ENCODE assay signal across 14 cellular contexts in the genomic region with DNA sequence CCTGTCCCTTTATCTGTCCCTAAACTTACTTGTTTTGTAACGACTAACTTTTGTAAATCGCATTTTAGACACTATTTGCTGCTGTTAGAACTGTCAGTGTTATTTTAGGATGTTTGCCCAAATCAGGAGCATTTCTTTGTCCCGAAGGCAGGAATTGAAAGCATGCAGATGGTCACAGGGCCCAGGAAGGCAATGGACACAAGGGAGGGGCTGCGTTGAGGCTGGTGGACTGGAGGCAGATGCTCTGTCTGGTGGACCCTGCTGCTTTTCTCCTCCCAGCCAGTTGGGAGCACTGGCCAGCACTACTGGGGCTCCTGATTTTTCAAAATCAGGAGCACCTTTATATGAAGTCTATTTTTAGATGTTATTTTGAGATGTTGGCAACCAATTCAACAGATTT. TPM values are rescaled to one million over a fixed set of nuclear protein-coding genes. Genes with fewer than 3 reads are reported as not detected.
DNase-seq lines count a peak whose midpoint lies in the region; ATAC-seq and TF ChIP-seq lines count a peak whose summit lies in the region.
"Had no signal": no experiment of that assay in that cellular context is flagged by ENCODE, and none has a peak within 500 bp of the region (broad histone marks: within the 10 kb centered on the region; RNA-seq: fewer than 3 reads in every experiment).

No MANE protein-coding gene starts in this region.

- H3K27me3 ChIP-seq in osteoblast (ENCODE audit: insufficient read depth, low read length): no peaks in the 10 kb centered on the region
- H3K27me3 ChIP-seq: spleen had no signal

- DNase-seq in NCI-H748 (lab: John Stamatoyannopoulos, UW; ENCODE audit: unreplicated experiment): peak; percentile 3
- no peak for DNase-seq in NCI-H748 treated with DMSO at 0.1 percent for 48 hours (lab: John Stamatoyannopoulos, UW)
- peak; percentile 84 for DNase-seq in NCI-H69 (lab: John Stamatoyannopoulos, UW)
- DNase-seq in dedifferentiated amniotic fluid mesenchymal stem cell (ENCODE audit: extremely low spot score): peak; percentile 17
- DNase-seq in osteoblast (ENCODE audit: insufficient read length, low spot score, missing footprints): no peak
- DNase-seq in NCI-H1436 (lab: John Stamatoyannopoulos, UW): no peak
- DNase-seq in ureter (ENCODE audit: low spot score): no peak
- DNase-seq: activated CD4-positive, alpha-beta T cell treated with anti-CD3 and anti-CD28 coated beads, Interleukin-2, amount 50 U/mL, for 1 hour; DND-41; occipital lobe; spleen had no signal

- peaks cover 8% of the 10 kb centered on the region for H3K4me1 ChIP-seq in osteoblast (ENCODE audit: insufficient read depth, low read length)

- ATAC-seq in GM18502 (IDR thresholded peaks at IDR 0.05; ENCODE audit: poor library complexity, unreplicated experiment): no peak
- ATAC-seq: activated T-helper 17 cell treated with anti-CD3 and anti-CD28 coated beads, Interleukin-2, amount 50 U/mL, for 72 hours; Right ventricle myocardium inferior had no signal

- TF ChIP-seq CTCF in osteoblast (IDR thresholded peaks at IDR 0.05; ENCODE audit: extremely low read depth, low read depth, low read length): no peak

- no peaks in the 10 kb centered on the region for H4K20me1 ChIP-seq in osteoblast (ENCODE audit: insufficient read depth, low read length)

- no peaks in the 10 kb centered on the region for H3K79me2 ChIP-seq in osteoblast (ENCODE audit: insufficient read depth, low read length)

- no peaks in the 10 kb centered on the region for H3K9me3 ChIP-seq in osteoblast (ENCODE audit: low read depth, low read length)

- no peak overlapping the region for H3K27ac ChIP-seq in osteoblast (ENCODE audit: low read depth, low read length)
- H3K27ac ChIP-seq: spleen had no signal

- no peaks in the 10 kb centered on the region for H3K36me3 ChIP-seq in osteoblast (ENCODE audit: insufficient read depth, low read length)

- peak overlapping the region; percentile 45 for H2AFZ ChIP-seq in osteoblast (ENCODE audit: low read length)

- H3K4me2 ChIP-seq in osteoblast (ENCODE audit: insufficient read depth, low read length): peak overlapping the region; percentile 52

- no peak overlapping the region for H3K4me3 ChIP-seq in osteoblast (ENCODE audit: insufficient read depth, low read length)
- H3K4me3 ChIP-seq: spleen had no signal

RNA-seq across cellular contexts. Expression of gene DOCK2, which starts 31.7 kb away (rescaled TPM):
- total RNA-seq in osteoblast (2.7 and 6.2 TPM in 2 replicates), ureter (22.4 TPM)

Comparison
In these comparisons a context has a peak if more than half of its experiments do, and no peak if none do; other contexts are left out.
1. DNase-seq: peak in NCI-H748 (single experiment), NCI-H69 (single experiment) and dedifferentiated amniotic fluid mesenchymal stem cell (single experiment); none in NCI-H748 treated with DMSO at 0.1 percent for 48 hours (single experiment), osteoblast (single experiment), NCI-H1436 (single experiment) and ureter (single experiment).